In the genomic region with DNA sequence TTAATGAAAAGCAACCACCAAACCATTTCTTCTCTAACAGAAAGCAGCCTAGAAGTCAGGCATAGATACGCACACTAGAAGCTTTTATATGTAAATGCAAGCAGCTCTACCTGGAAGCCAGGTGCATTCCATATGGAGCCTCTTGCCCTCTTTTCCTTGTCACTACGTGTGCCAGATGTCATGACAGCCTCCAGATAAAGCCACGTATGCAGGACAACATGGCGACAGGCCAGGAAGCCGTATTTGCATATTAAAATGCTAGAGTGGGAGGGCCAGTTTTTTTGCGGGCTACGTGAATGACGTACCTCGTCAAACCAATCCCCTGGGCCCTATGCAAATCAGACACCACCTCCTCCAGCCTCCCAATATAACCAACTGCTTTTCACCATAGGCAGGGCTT, we compare ENCODE assay signal across 27 cellular contexts.
"Had no signal": no experiment of that assay in that cellular context is flagged by ENCODE, and none has a peak within 500 bp of the region (broad histone marks: within the 10 kb centered on the region; RNA-seq: fewer than 3 reads in every experiment).

No MANE protein-coding gene starts in this region.

- H3K4me1 ChIP-seq: adrenal gland, breast epithelium, SJCRH30 had no signal

- H3K4me3 Mint-ChIP-seq: activated CD4-positive, alpha-beta T cell treated with anti-CD3 and anti-CD28 coated beads for 36 hours; activated CD8-positive, alpha-beta T cell treated with anti-CD3 and anti-CD28 coated beads for 36 hours; activated naive CD4-positive, alpha-beta T cell treated with anti-CD3 and anti-CD28 coated beads, Interleukin-2, amount 10 ng/mL, durations not matched to agents 7 days and 5 days; activated naive CD8-positive, alpha-beta T cell treated with anti-CD3 and anti-CD28 coated beads, Interleukin-2, amount 10 ng/mL, durations not matched to agents 7 days and 5 days; activated T-cell treated with anti-CD3 and anti-CD28 coated beads, Interleukin-2, amount 50 U/mL, for 72 hours had no signal

- DNase-seq: activated CD4-positive, alpha-beta T cell treated with anti-CD3 and anti-CD28 coated beads for 36 hours; activated CD4-positive, alpha-beta T cell treated with anti-CD3 and anti-CD28 coated beads, Interleukin-2, amount 50 U/mL, for 1 hour; activated CD8-positive, alpha-beta memory T cell treated with anti-CD3 and anti-CD28 coated beads, Interleukin-2, amount 50 U/mL, for 4 hours; activated CD8-positive, alpha-beta T cell treated with anti-CD3 and anti-CD28 coated beads for 36 hours; activated gamma-delta T cell treated with Interleukin-2 at 50 U/mL for 16 hours; activated naive CD4-positive, alpha-beta T cell treated with anti-CD3 and anti-CD28 coated beads, Interleukin-2, amount 10 ng/mL, durations not matched to agents 7 days and 5 days; activated naive CD8-positive, alpha-beta T cell treated with anti-CD3 and anti-CD28 coated beads, Interleukin-2, amount 10 ng/mL, durations not matched to agents 7 days and 5 days; activated T-cell treated with anti-CD3 and anti-CD28 coated beads, Interleukin-2, amount 50 U/mL, for 72 hours; adrenal gland; anterior cingulate cortex; caudate nucleus; NCI-H1105 treated with DMSO at 0.1 percent for 48 hours; NCI-H1436 treated with DMSO at 0.1 percent for 48 hours; NCI-H1930; NCI-H226; NCI-H526 treated with DMSO at 0.1 percent for 48 hours; NK-92 treated with Interleukin-12 subunit alpha and Interleukin-12 subunit beta, amount 100 ng/mL, for 24 hours; OCI-M1; Right ventricle myocardium superior; SJCRH30; SK-N-SH; T-helper 1 cell had no signal

- H3K27me3 ChIP-seq: adrenal gland, breast epithelium, SJCRH30 had no signal

- H3K27me3 Mint-ChIP-seq: activated CD4-positive, alpha-beta T cell treated with anti-CD3 and anti-CD28 coated beads for 36 hours; activated CD8-positive, alpha-beta T cell treated with anti-CD3 and anti-CD28 coated beads for 36 hours; activated naive CD4-positive, alpha-beta T cell treated with anti-CD3 and anti-CD28 coated beads, Interleukin-2, amount 10 ng/mL, durations not matched to agents 7 days and 5 days; activated naive CD8-positive, alpha-beta T cell treated with anti-CD3 and anti-CD28 coated beads, Interleukin-2, amount 10 ng/mL, durations not matched to agents 7 days and 5 days had no signal

- H3K36me3 ChIP-seq: adrenal gland, breast epithelium, SJCRH30 had no signal

- H3K4me1 Mint-ChIP-seq: activated CD4-positive, alpha-beta T cell treated with anti-CD3 and anti-CD28 coated beads for 36 hours; activated naive CD4-positive, alpha-beta T cell treated with anti-CD3 and anti-CD28 coated beads, Interleukin-2, amount 10 ng/mL, durations not matched to agents 7 days and 5 days; activated naive CD8-positive, alpha-beta T cell treated with anti-CD3 and anti-CD28 coated beads, Interleukin-2, amount 10 ng/mL, durations not matched to agents 7 days and 5 days had no signal

- H3K27ac ChIP-seq: adrenal gland, breast epithelium, RWPE1, SJCRH30, VCaP had no signal

- H3K27ac Mint-ChIP-seq: activated CD4-positive, alpha-beta T cell treated with anti-CD3 and anti-CD28 coated beads for 36 hours; activated CD8-positive, alpha-beta T cell treated with anti-CD3 and anti-CD28 coated beads for 36 hours; activated naive CD4-positive, alpha-beta T cell treated with anti-CD3 and anti-CD28 coated beads, Interleukin-2, amount 10 ng/mL, durations not matched to agents 7 days and 5 days; activated naive CD8-positive, alpha-beta T cell treated with anti-CD3 and anti-CD28 coated beads, Interleukin-2, amount 10 ng/mL, durations not matched to agents 7 days and 5 days; activated T-cell treated with anti-CD3 and anti-CD28 coated beads, Interleukin-2, amount 50 U/mL, for 72 hours; activated T-helper 2 cell treated with anti-CD3 and anti-CD28 coated beads, Interferon-gamma antibody, Interleukin-2, Interleukin-4, amounts not matched to agents 10 μg/mL and 5 μg/mL and 100 μg/mL, durations not matched to agents 14 hours and 24 hours and 36 hours had no signal

- H3K4me2 ChIP-seq: SK-N-SH had no signal

- H3K36me3 Mint-ChIP-seq: activated naive CD4-positive, alpha-beta T cell treated with anti-CD3 and anti-CD28 coated beads, Interleukin-2, amount 10 ng/mL, durations not matched to agents 7 days and 5 days; activated naive CD8-positive, alpha-beta T cell treated with anti-CD3 and anti-CD28 coated beads, Interleukin-2, amount 10 ng/mL, durations not matched to agents 7 days and 5 days had no signal

- ATAC-seq: activated CD4-positive, alpha-beta T cell treated with anti-CD3 and anti-CD28 coated beads for 36 hours; activated CD8-positive, alpha-beta T cell treated with anti-CD3 and anti-CD28 coated beads for 36 hours; activated T-cell treated with anti-CD3 and anti-CD28 coated beads, Interleukin-2, amount 50 U/mL, for 72 hours; Panc1 had no signal

- H3K9me2 ChIP-seq: SK-N-SH had no signal

- H3K4me3 ChIP-seq: adrenal gland, breast epithelium, SJCRH30 had no signal

- H3K9me3 ChIP-seq: adrenal gland, breast epithelium, SJCRH30, SK-N-SH had no signal

- H3K9me3 Mint-ChIP-seq: activated naive CD8-positive, alpha-beta T cell treated with anti-CD3 and anti-CD28 coated beads, Interleukin-2, amount 10 ng/mL, durations not matched to agents 7 days and 5 days had no signal
